ENCODE assay signal across 14 cellular contexts in the genomic region with DNA sequence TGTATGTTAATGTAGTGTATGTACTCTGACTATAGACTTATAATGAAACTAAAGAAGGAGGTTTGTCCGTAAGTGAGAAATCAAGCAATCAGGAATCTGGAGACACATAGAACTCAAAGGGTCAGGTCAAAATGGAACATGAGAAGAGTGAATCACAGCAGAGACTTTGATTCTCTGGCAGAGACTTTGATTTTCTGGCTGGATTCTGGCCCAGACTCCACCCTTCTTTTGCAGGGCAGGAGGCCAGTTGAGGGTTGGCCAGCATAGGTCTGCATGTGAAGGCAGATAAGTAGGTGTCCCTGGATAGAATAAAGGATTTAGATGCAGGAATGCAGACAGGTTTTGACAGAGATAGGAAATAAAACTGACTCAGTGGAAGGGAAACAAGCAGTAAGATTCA. TPM values are rescaled to one million over a fixed set of nuclear protein-coding genes. Genes with fewer than 3 reads are reported as not detected.
DNase-seq lines count a peak whose midpoint lies in the region; FAIRE-seq and TF ChIP-seq lines count a peak whose summit lies in the region.
"Had no signal": no experiment of that assay in that cellular context is flagged by ENCODE, and none has a peak within 500 bp of the region (broad histone marks: within the 10 kb centered on the region; RNA-seq: fewer than 3 reads in every experiment).

No MANE protein-coding gene starts in this region.

- H3K27ac ChIP-seq in GM23248: no peak overlapping the region
- no peak overlapping the region for H3K27ac ChIP-seq in SK-N-SH (ENCODE audit: low read depth in 2 of 2, low read length in 1 of 2)
- no peak overlapping the region for H3K27ac ChIP-seq in prostate gland
- H3K27ac ChIP-seq: neural progenitor cell had no signal

- no peak overlapping the region for H2AFZ ChIP-seq in GM23248
- H2AFZ ChIP-seq in SK-N-SH (ENCODE audit: low read depth): no peak overlapping the region
- H2AFZ ChIP-seq: neural progenitor cell had no signal

- H3K4me2 ChIP-seq in GM23248 (ENCODE audit: unreplicated experiment): peak overlapping the region; percentile 53
- peak overlapping the region; percentile 37 for H3K4me2 ChIP-seq in SK-N-SH
- H3K4me2 ChIP-seq: neural progenitor cell had no signal

- H3K9me2 ChIP-seq in GM23248 (ENCODE audit: insufficient read depth): no peaks in the 10 kb centered on the region
- H3K9me2 ChIP-seq in SK-N-SH: no peaks in the 10 kb centered on the region

- H3K4me1 ChIP-seq in GM23248 (ENCODE audit: insufficient read depth): peaks cover 5% of the 10 kb centered on the region; the same call in 1 of the 2 replicates
- peaks cover under 1 to 31% of the 10 kb centered on the region in 2 experiments; a peak in 2 of 4 replicates for H3K4me1 ChIP-seq in SK-N-SH (ENCODE audit: control insufficient read depth in 1 of 2, insufficient read depth in 2 of 2, low read depth in 1 of 2, low read length in 1 of 2)
- no peaks in the 10 kb centered on the region for H3K4me1 ChIP-seq in prostate gland (replicated peaks)

- DNase-seq in GM23248 (peak; percentile 26), SK-N-SH (no peak), fibroblast of pulmonary artery (ENCODE audit: low read depth) (peak; percentile 38), prostate gland (ENCODE audit: low spot score) (peak; percentile 67), GM12892 (ENCODE audit: insufficient read length) (no peak), nucleus accumbens (lab: John Stamatoyannopoulos, UW) (no peak), GM10248 (ENCODE audit: extremely low spot score) (no peak)
- no peak for DNase-seq in central memory CD4-positive, alpha-beta T cell
- DNase-seq: activated CD4-positive, alpha-beta T cell treated with anti-CD3 and anti-CD28 coated beads, Interleukin-2, amount 10 ng/mL, durations not matched to agents 24 days and 14 days; HFFc6; stimulated activated CD4-positive, alpha-beta T cell treated with anti-CD3 and anti-CD28 coated beads, Interleukin-1b, Interleukin-23, amount 100 ng/mL, for 48 hours; T-helper 2 cell had no signal

- H3K79me2 ChIP-seq in GM23248 (ENCODE audit: insufficient read depth) (no peaks in the 10 kb centered on the region), SK-N-SH (ENCODE audit: insufficient read depth) (no peaks in the 10 kb centered on the region)

- no peaks in the 10 kb centered on the region for H3K9me3 ChIP-seq in GM23248 (ENCODE audit: low read depth)
- no peaks in the 10 kb centered on the region for H3K9me3 ChIP-seq in SK-N-SH
- H3K9me3 ChIP-seq in prostate gland: no peaks in the 10 kb centered on the region

- FAIRE-seq in GM12892 (lab: Jason Lieb, UNC): no peak

- in situ Hi-C loops in GM23248 (cut with MboI): no loop called here

- TF ChIP-seq RAD21 in SK-N-SH (IDR thresholded peaks at IDR 0.05; ENCODE audit: low read length): no peak

- TF ChIP-seq CTCF in SK-N-SH (IDR thresholded peaks at IDR 0.05) (no peak), fibroblast of pulmonary artery (IDR thresholded peaks at IDR 0.05; ENCODE audit: low read length, missing control alignments) (no peak), prostate gland (IDR thresholded peaks at IDR 0.05) (no peak), GM10248 (IDR thresholded peaks at IDR 0.05; ENCODE audit: control extremely low read depth, extremely low read depth, low read depth, missing control alignments) (no peak)

- POLR2A ChIA-PET in SK-N-SH (lab: Yijun Ruan, JAX): no interaction called here
- POLR2A ChIA-PET in GM10248 (lab: Yijun Ruan, JAX): no interaction called here

- peaks cover 9% of the 10 kb centered on the region; the same call in 1 of the 2 replicates for H3F3A ChIP-seq in GM23248 (ENCODE audit: insufficient read depth)
- H3F3A ChIP-seq in SK-N-SH (replicated peaks; ENCODE audit: insufficient read depth): no peaks in the 10 kb centered on the region

- no peaks in the 10 kb centered on the region for H3K27me3 ChIP-seq in GM23248 (replicated peaks; ENCODE audit: insufficient read depth)
- no peaks in the 10 kb centered on the region for H3K27me3 ChIP-seq in SK-N-SH (ENCODE audit: insufficient read depth)
- H3K27me3 ChIP-seq in prostate gland (replicated peaks; ENCODE audit: insufficient read depth): no peaks in the 10 kb centered on the region
- H3K27me3 ChIP-seq: neural progenitor cell had no signal

- H4K20me1 ChIP-seq in GM23248 (ENCODE audit: insufficient read depth) (no peaks in the 10 kb centered on the region), SK-N-SH (ENCODE audit: insufficient read depth) (no peaks in the 10 kb centered on the region)

- H3K4me3 ChIP-seq in GM23248 (0 out of 2 replicates have a peak overlapping the region, but pooled peaks have one; percentile 25), SK-N-SH (ENCODE audit: low read depth in 2 of 2, low read length in 1 of 2) (no peak overlapping the region), fibroblast of pulmonary artery (replicated peaks; ENCODE audit: low read depth, low read length) (no peak overlapping the region), prostate gland (no peak overlapping the region)
- H3K4me3 ChIP-seq: neural progenitor cell had no signal

- no peaks in the 10 kb centered on the region for H3K36me3 ChIP-seq in GM23248 (ENCODE audit: low read depth)
- H3K36me3 ChIP-seq in SK-N-SH (replicated peaks in 1 of 2; ENCODE audit: control insufficient read depth in 1 of 2, insufficient read depth in 2 of 2, low read length in 1 of 2): no peaks in the 10 kb centered on the region
- H3K36me3 ChIP-seq in prostate gland: no peaks in the 10 kb centered on the region
- H3K36me3 ChIP-seq: neural progenitor cell had no signal

- CTCF ChIA-PET in SK-N-SH (lab: Yijun Ruan, JAX) (interaction anchor here (0.7 to 1.3 kb wide), 2 partner anchors 18 to 939 kb away, joined by 3 read pairs; no protein-coding TSS in a partner anchor), GM10248 (lab: Yijun Ruan, JAX) (interaction anchor here (0.8 to 1.4 kb wide), 4 partner anchors 12 to 60 kb away, joined by 3 to 5 read pairs (median 3); no protein-coding TSS in a partner anchor)

- peak in 1 of 2 experiments; percentile 25; a peak in 1 of 4 replicates for TF ChIP-seq EP300 in SK-N-SH (IDR thresholded peaks at IDR 0.05; ENCODE audit: borderline replicate concordance in 1 of 2, low read depth in 1 of 2, low read length in 1 of 2)

- TF ChIP-seq POLR2A in prostate gland (IDR thresholded peaks at IDR 0.05) (no peak), GM12892 (IDR thresholded peaks at IDR 0.05; ENCODE audit: low read depth, low read length) (no peak)

- H3K9ac ChIP-seq in GM23248: no peak overlapping the region
- H3K9ac ChIP-seq in SK-N-SH: no peak overlapping the region
- H3K9ac ChIP-seq: neural progenitor cell had no signal

- intact Hi-C loops in prostate gland (cut with DNase I): loop anchor here (10.0 kb wide), 1 partner anchor 206 kb away; no protein-coding TSS in a partner anchor

- WGBS in GM23248 (ENCODE audit: low coverage in 1 of 2, low lambda C conversion rate in 2 of 2, missing lambda C conversion rate in 2 of 2), 2 experiments: 9 to 20% methylated on average over 1 of the region's 1 CpG
- WGBS in SK-N-SH (ENCODE audit: low lambda C conversion rate): 62% methylated on average over 1 of the region's 1 CpG
- 35% methylated on average over 1 of the region's 1 CpG for WGBS in prostate gland

TF ChIP-seq in SK-N-SH, 30 proteins besides CTCF, POLR2A, EP300 and RAD21:
- TF ChIP-seq, protein P1, sequence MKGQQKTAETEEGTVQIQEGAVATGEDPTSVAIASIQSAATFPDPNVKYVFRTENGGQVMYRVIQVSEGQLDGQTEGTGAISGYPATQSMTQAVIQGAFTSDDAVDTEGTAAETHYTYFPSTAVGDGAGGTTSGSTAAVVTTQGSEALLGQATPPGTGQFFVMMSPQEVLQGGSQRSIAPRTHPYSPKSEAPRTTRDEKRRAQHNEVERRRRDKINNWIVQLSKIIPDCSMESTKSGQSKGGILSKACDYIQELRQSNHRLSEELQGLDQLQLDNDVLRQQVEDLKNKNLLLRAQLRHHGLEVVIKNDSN (IDR thresholded peaks at IDR 0.05; ENCODE audit: borderline replicate concordance, low read depth): no peak
- TF ChIP-seq NFIC (IDR thresholded peaks at IDR 0.05; ENCODE audit: borderline replicate concordance): peak; percentile 65
- TF ChIP-seq, protein P2, sequence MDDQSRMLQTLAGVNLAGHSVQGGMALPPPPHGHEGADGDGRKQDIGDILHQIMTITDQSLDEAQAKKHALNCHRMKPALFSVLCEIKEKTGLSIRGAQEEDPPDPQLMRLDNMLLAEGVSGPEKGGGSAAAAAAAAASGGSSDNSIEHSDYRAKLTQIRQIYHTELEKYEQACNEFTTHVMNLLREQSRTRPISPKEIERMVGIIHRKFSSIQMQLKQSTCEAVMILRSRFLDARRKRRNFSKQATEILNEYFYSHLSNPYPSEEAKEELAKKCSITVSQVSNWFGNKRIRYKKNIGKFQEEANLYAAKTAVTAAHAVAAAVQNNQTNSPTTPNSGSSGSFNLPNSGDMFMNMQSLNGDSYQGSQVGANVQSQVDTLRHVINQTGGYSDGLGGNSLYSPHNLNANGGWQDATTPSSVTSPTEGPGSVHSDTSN (IDR thresholded peaks at IDR 0.05): 0 out of 2 replicates have a peak, but pooled peaks have one; percentile 35

RNA-seq across cellular contexts. Expression of gene NCKAP5, which starts 11.0 kb away (rescaled TPM):
- total RNA-seq in GM23248 (2014; rRNA removed; shearing (Covaris generic)): 0.65 and 1.5 TPM in 2 replicates
- polyA plus RNA-seq in GM23248 (2016; fragmentation: Nextera tagmentation; extraction: Ambion mirVana) (0.38 and 0.86 TPM in 2 replicates), SK-N-SH (2012; rRNA removed) (0.02 TPM in 2 replicates)
- polyA plus RNA-seq in SK-N-SH (2012; cell fraction: cytosol; rRNA removed): 0.03 TPM in 2 replicates
- polyA plus RNA-seq in SK-N-SH (2012; cell fraction: nucleus; rRNA removed): 0.01 and 0.02 TPM in 2 replicates
- 1 to 10 TPM; 2.0 to 7.1 TPM for total RNA-seq in prostate gland
- not detected for polyA plus RNA-seq in GM12892 (2012; ENCODE audit: missing spikeins)
- total RNA-seq: activated CD4-positive, alpha-beta T cell treated with anti-CD3 and anti-CD28 coated beads, Interleukin-2, amount 10 ng/mL, durations not matched to agents 24 days and 14 days; activated T-helper 2 cell treated with anti-CD3 and anti-CD28 coated beads, Interferon-gamma antibody, Interleukin-2, Interleukin-4, amounts not matched to agents 10 μg/mL and 5 μg/mL and 100 μg/mL, durations not matched to agents 14 hours and 24 hours and 36 hours had no signal

Comparison
In these comparisons a context has a peak if more than half of its experiments do, and no peak if none do; other contexts are left out.
1. DNase-seq: peak in GM23248 (single experiment), fibroblast of pulmonary artery (single experiment) and prostate gland (single experiment); none in SK-N-SH (single experiment), GM12892 (single experiment), nucleus accumbens (0 of 56), GM10248 (single experiment) and central memory CD4-positive, alpha-beta T cell (single experiment).